Comparison of ENCODE assay signal across 9 cellular contexts in genomic region chr6:14260839-14261238, GRCh38.
"Had no signal": no experiment of that assay in that cellular context is flagged by ENCODE, and none has a peak within 500 bp of the region (broad histone marks: within the 10 kb centered on the region; RNA-seq: fewer than 3 reads in every experiment).

No MANE protein-coding gene starts in this region.

- H3K36me3 ChIP-seq: HAP-1 had no signal

- ATAC-seq: HCT116 had no signal

- H3K9ac ChIP-seq: GM23248, KMS-11 had no signal

- H3K4me3 ChIP-seq: GM23248, HAP-1 had no signal

- H3K4me1 ChIP-seq: HAP-1 had no signal

- FAIRE-seq: HTR-8/SVneo had no signal

- DNase-seq: GM23248, GOT3, H7, IMR-90, KBM-7 had no signal

- H2AFZ ChIP-seq: GM23248 had no signal

- H3K9me3 ChIP-seq: HAP-1 had no signal

- H3K4me2 ChIP-seq: KMS-11 had no signal

- H3K27ac ChIP-seq: GM23248, KMS-11 had no signal
